ENCODE assay signal across 8 cellular contexts in the genomic region with DNA sequence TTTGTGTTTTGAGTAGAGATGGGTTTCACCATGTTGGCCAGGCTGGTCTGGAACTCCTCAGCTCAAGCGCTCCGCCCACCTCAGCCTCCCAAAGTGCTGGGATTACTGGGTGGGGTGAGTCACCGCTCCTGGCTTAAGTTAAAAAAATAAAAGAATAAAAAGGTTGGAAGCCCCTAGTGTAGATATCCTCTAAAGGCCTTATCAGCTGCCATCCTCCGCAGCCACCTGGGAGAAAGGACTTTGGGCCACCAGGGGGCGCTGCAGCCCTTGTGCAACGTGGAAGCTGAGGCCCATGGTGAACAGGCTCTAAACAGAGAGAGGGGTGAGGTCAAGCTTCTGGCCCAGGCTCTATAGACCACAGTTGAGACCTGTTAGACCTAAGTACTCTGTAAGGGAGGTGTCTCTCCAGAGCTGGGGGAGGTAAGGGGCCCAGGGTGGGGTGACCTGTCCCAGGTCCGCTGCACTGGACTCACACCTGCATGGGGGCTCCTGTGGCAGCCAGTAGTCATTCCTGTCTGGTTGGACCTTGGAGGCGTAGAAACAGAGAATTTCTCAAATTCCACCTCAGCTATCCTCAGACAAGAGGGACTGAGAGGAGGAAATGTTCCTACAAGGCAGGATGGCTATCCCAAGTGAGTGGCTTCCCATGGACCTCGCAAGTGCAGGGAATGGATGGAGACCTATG. TPM values are rescaled to one million over a fixed set of nuclear protein-coding genes. Genes with fewer than 3 reads are reported as not detected.
DNase-seq lines count a peak whose midpoint lies in the region; ATAC-seq and TF ChIP-seq lines count a peak whose summit lies in the region.

No MANE protein-coding gene starts in this region.

- peak; percentile 45 for ATAC-seq in HG02610 (IDR thresholded peaks at IDR 0.05; ENCODE audit: unreplicated experiment)
- peak; percentile 75 for ATAC-seq in lung (ENCODE audit: insufficient read depth, low FRiP score)
- ATAC-seq in HG03354 (IDR thresholded peaks at IDR 0.05; ENCODE audit: poor library complexity, severe bottlenecking, unreplicated experiment), result no peak

- H3K27ac ChIP-seq in dorsolateral prefrontal cortex (peak overlapping the region in 1 of 59 donors; percentile 37), lung (ENCODE audit: low read depth in 1 of 2, low read length in 1 of 2) (no peak overlapping the region)

- H3K27me3 ChIP-seq in dorsolateral prefrontal cortex (no peaks in the 10 kb centered on the region), lung (ENCODE audit: control insufficient read depth, insufficient read depth) (no peaks in the 10 kb centered on the region)

- H3K4me1 ChIP-seq in lung (ENCODE audit: control insufficient read depth in 2 of 2, insufficient read depth in 2 of 2, low read length in 2 of 2), result no peaks in the 10 kb centered on the region

- 52 to 54% methylated on average over 9 of the region's 9 CpGs for WGBS in lung, 2 donors

- DNase-seq in C1 segment of cervical spinal cord (lab: John Stamatoyannopoulos, UW) (peak in 11 of 14 donors; percentile 25 to 79 (median 59)), NCI-H748 treated with DMSO at 0.1 percent for 48 hours (lab: John Stamatoyannopoulos, UW) (peak; percentile 25), dorsolateral prefrontal cortex (peak; percentile 79 to 92 (median 84)), lung (ENCODE audit: low spot score) (peak; percentile 87)
- DNase-seq in activated CD4-positive, alpha-beta T cell treated with anti-CD3 and anti-CD28 coated beads, Interleukin-2, amount 50 U/mL, for 48 hours, result peak; percentile 94 to 95
- peak; percentile 76 to 90 (median 83) for DNase-seq in stimulated activated CD4-positive, alpha-beta T cell treated with anti-CD3 and anti-CD28 coated beads, TNF-alpha, amount 100 ng/mL, for 48 hours (ENCODE audit: low read depth in 3 of 3)

- no peaks in the 10 kb centered on the region for H3K9me3 ChIP-seq in lung (ENCODE audit: control insufficient read depth in 2 of 2, insufficient read depth in 1 of 2, low read length in 1 of 2)

- intact Hi-C loops in dorsolateral prefrontal cortex (cut with DNase I), result no loop called here

- H3K36me3 ChIP-seq in lung (ENCODE audit: control insufficient read depth in 2 of 2, insufficient read depth in 2 of 2, low read length in 2 of 2), result no peaks in the 10 kb centered on the region

- no peak overlapping the region for H3K4me3 ChIP-seq in dorsolateral prefrontal cortex
- peak overlapping the region; percentile 18 for H3K4me3 ChIP-seq in lung

- TF ChIP-seq CTCF in dorsolateral prefrontal cortex (IDR thresholded peaks at IDR 0.05 in 54 of 56, conservative IDR thresholded peaks at IDR 0.05 in 2 of 56; ENCODE audit: low read depth in 1 of 56, partially characterized antibody in 56 of 56) (peak; percentile 66 to 95 (median 86)), lung (IDR thresholded peaks at IDR 0.05; ENCODE audit: control extremely low read depth, extremely low read depth) (peak; percentile 79)

RNA-seq across cellular contexts. Expression of a gene that starts 14.0 kb away (rescaled TPM):
- total RNA-seq in dorsolateral prefrontal cortex, result 10 to 100 TPM in 117 of 120 experiments, 1 to 10 TPM in 3; 9.2 to 27.7 (median 16.1) TPM
- 10 to 100 TPM; 13.1 to 26.8 TPM for total RNA-seq in lung
- polyA plus RNA-seq in lung, result 1 to 10 TPM; 3.8 to 7.2 TPM

RNA-seq across cellular contexts. Expression of a gene that starts 18.1 kb away (rescaled TPM):
- total RNA-seq in dorsolateral prefrontal cortex (10 to 100 TPM; 24.4 to 56.2 (median 38.4) TPM), lung (1 to 10 TPM; 2.0 TPM)
- polyA plus RNA-seq in lung, result under 1 TPM; 0.41 to 0.69 TPM

RNA-seq across cellular contexts. Expression of a gene that starts 45.8 kb away (rescaled TPM):
- total RNA-seq in dorsolateral prefrontal cortex, result 10 to 100 TPM; 30.8 to 66.7 (median 44.2) TPM
- total RNA-seq in lung, result 10 to 100 TPM; 56.6 to 58.8 TPM
- polyA plus RNA-seq in lung, result 10 to 100 TPM; 11.9 to 26.6 TPM

Comparison
In these comparisons a context has a peak if more than half of its experiments do, and no peak if none do; other contexts are left out.
1. DNase-seq: peak in every context shown above with its lines; median percentile 94 in activated CD4-positive, alpha-beta T cell treated with anti-CD3 and anti-CD28 coated beads, Interleukin-2, amount 50 U/mL, for 48 hours; 87 in lung; 84 in dorsolateral prefrontal cortex; 83 in stimulated activated CD4-positive, alpha-beta T cell treated with anti-CD3 and anti-CD28 coated beads, TNF-alpha, amount 100 ng/mL, for 48 hours; 59 in C1 segment of cervical spinal cord; 25 in NCI-H748 treated with DMSO at 0.1 percent for 48 hours.
2. RNA of a gene that starts 18.1 kb away (total RNA-seq): 24.4 to 56.2 TPM in dorsolateral prefrontal cortex; 2.0 TPM in lung; every median in the first group is over 4 times any median in the second.